In the genomic region with DNA sequence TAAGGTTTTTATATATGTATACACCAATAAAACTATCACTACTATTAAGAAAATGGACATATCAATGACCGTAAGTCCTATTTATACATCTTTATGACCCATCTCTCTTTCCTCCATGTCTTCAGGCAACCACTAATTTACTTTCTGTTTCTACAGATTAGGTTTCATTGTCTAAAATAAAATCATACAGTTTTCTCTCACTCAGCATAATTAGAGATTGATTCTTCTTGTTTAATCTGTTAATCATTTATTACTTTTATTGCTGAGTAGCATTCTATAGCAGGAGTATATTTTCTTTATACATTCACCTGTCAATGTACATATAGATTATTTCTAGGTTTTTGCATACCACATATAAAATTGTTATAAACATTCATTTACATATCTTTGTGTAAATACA, we compare ENCODE assay signal across 9 cellular contexts.
"Had no signal": no experiment of that assay in that cellular context is flagged by ENCODE, and none has a peak within 500 bp of the region (broad histone marks: within the 10 kb centered on the region; RNA-seq: fewer than 3 reads in every experiment).

No MANE protein-coding gene starts in this region.

- DNase-seq: GM23248, H9, HCEC 1CT, HFFc6, Kasumi-1, KG1 had no signal

- FAIRE-seq: H1, H54 had no signal

- H3K4me3 ChIP-seq: GM23248 had no signal

- H2AFZ ChIP-seq: GM23248 had no signal

- H3K27ac ChIP-seq: GM23248, HL-60 had no signal

- H3K9ac ChIP-seq: GM23248 had no signal
